ENCODE assay signal across 13 cellular contexts in the genomic region with DNA sequence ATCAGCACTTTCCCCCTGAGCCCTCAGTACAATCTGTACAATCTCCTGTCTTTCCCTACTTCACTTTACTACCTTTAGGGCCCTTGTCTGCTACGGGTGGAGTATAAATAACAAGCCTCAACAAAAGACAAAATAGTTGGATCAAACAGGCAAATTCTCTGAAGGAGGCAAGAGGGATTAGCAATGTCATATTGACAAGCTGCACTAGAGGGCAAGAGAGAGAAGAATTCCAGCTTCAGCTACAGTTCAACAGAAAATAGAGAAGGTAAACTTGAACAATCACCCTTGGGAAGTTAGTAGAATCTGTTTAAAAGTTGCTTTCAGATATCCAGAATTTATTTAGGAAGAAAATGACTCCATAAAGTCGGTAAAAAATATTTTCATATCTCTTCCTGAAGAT.
A peak's percentile ranks its signal among the peaks of the same experiment; 100 is the strongest.
DNase-seq lines count a peak whose midpoint lies in the region; ATAC-seq and TF ChIP-seq lines count a peak whose summit lies in the region.
"Had no signal": no experiment of that assay in that cellular context is flagged by ENCODE, and none has a peak within 500 bp of the region (broad histone marks: within the 10 kb centered on the region; RNA-seq: fewer than 3 reads in every experiment).

No MANE protein-coding gene starts in this region.

- H3K9me3 Mint-ChIP-seq in activated CD8-positive, alpha-beta memory T cell treated with anti-CD3 and anti-CD28 coated beads, Interleukin-2, amount 10 ng/mL, durations not matched to agents 7 days and 5 days (ENCODE audit: low read depth): peaks cover 9% of the 10 kb centered on the region

- peak; percentile 52 for TF ChIP-seq CTCF in 22Rv1 (IDR thresholded peaks at IDR 0.05)
- TF ChIP-seq CTCF in RWPE1 (conservative IDR thresholded peaks at IDR 0.05; ENCODE audit: low read depth): no peak
- TF ChIP-seq CTCF in spleen (IDR thresholded peaks at IDR 0.05 in 8 of 11, conservative IDR thresholded peaks at IDR 0.05 in 3 of 11): no peak

- H3K36me3 Mint-ChIP-seq in activated CD8-positive, alpha-beta memory T cell treated with anti-CD3 and anti-CD28 coated beads, Interleukin-2, amount 10 ng/mL, durations not matched to agents 7 days and 5 days: no peaks in the 10 kb centered on the region

- DNase-seq in HPDE6-E6E7 (ENCODE audit: extremely low spot score) (peak; percentile 13), RWPE1 (ENCODE audit: low spot score) (peak; percentile 5), iPS DF 4.7 (ENCODE audit: extremely low read depth, low spot score) (peak; percentile 30), spleen (no peak), left ventricle myocardium superior (no peak), amygdala (lab: John Stamatoyannopoulos, UW) (no peak)
- DNase-seq in activated CD8-positive, alpha-beta memory T cell treated with anti-CD3 and anti-CD28 coated beads, Interleukin-2, amount 10 ng/mL, durations not matched to agents 7 days and 5 days: no peak
- DNase-seq: activated naive CD4-positive, alpha-beta T cell treated with anti-CD3 and anti-CD28 coated beads for 36 hours; NCI-H1105; NCI-H446 treated with DMSO at 0.1 percent for 48 hours; thyroid gland had no signal

- H3K27ac ChIP-seq in 22Rv1: no peak overlapping the region
- H3K27ac ChIP-seq in RWPE1: no peak overlapping the region
- no peak overlapping the region for H3K27ac ChIP-seq in spleen
- H3K27ac ChIP-seq: SJSA1, thyroid gland had no signal

- TF ChIP-seq POLR2A in spleen (IDR thresholded peaks at IDR 0.05): no peak

- H3K4me1 ChIP-seq in spleen: no peaks in the 10 kb centered on the region
- H3K4me1 ChIP-seq: SJSA1, thyroid gland had no signal

- H3K36me3 ChIP-seq in spleen: no peaks in the 10 kb centered on the region
- H3K36me3 ChIP-seq: SJSA1, thyroid gland had no signal

- POLR2A ChIA-PET in RWPE1 (lab: Yijun Ruan, JAX; ENCODE audit: low non-redundant PET): no interaction called here

- CTCF ChIA-PET in RWPE1 (lab: Yijun Ruan, JAX): interaction anchor here (0.9 kb wide), 1 partner anchor 174 kb away, joined by 7 read pairs; no protein-coding TSS in a partner anchor
- CTCF ChIA-PET in activated CD8-positive, alpha-beta memory T cell treated with anti-CD3 and anti-CD28 coated beads, Interleukin-2, amount 10 ng/mL, durations not matched to agents 7 days and 5 days (lab: Charles Lee): no interaction called here

- intact Hi-C loops in spleen (cut with DNase I; ENCODE audit: low total_unique reads): no loop called here
- intact Hi-C loops in left ventricle myocardium superior (cut with micrococcal nuclease): no loop called here

- no peak overlapping the region for H3K4me3 Mint-ChIP-seq in activated CD8-positive, alpha-beta memory T cell treated with anti-CD3 and anti-CD28 coated beads, Interleukin-2, amount 10 ng/mL, durations not matched to agents 7 days and 5 days
- H3K4me3 Mint-ChIP-seq: activated naive CD4-positive, alpha-beta T cell treated with anti-CD3 and anti-CD28 coated beads for 36 hours had no signal

- no peak overlapping the region for H3K4me3 ChIP-seq in spleen
- H3K4me3 ChIP-seq: SJSA1, thyroid gland had no signal

- no peaks in the 10 kb centered on the region for H3K27me3 Mint-ChIP-seq in activated CD8-positive, alpha-beta memory T cell treated with anti-CD3 and anti-CD28 coated beads, Interleukin-2, amount 10 ng/mL, durations not matched to agents 7 days and 5 days

- ATAC-seq in activated CD8-positive, alpha-beta memory T cell treated with anti-CD3 and anti-CD28 coated beads, Interleukin-2, amount 10 ng/mL, durations not matched to agents 7 days and 5 days: no peak
- ATAC-seq in left ventricle myocardium superior: no peak

- H3K9me3 ChIP-seq in spleen: peaks cover 0 to 7% (median 0%) of the 10 kb centered on the region in 8 donors
- H3K9me3 ChIP-seq: SJSA1, thyroid gland had no signal

- WGBS in spleen, 5 donors: 33 to 41% (median 38%) methylated on average over 2 of the region's 2 CpGs

- H3K27ac Mint-ChIP-seq in activated CD8-positive, alpha-beta memory T cell treated with anti-CD3 and anti-CD28 coated beads, Interleukin-2, amount 10 ng/mL, durations not matched to agents 7 days and 5 days: no peak overlapping the region
- H3K27ac Mint-ChIP-seq: activated naive CD4-positive, alpha-beta T cell treated with anti-CD3 and anti-CD28 coated beads for 36 hours had no signal

- no peaks in the 10 kb centered on the region for H3K27me3 ChIP-seq in spleen (replicated peaks in 1 of 7)
- H3K27me3 ChIP-seq: SJSA1, thyroid gland had no signal

- H3K4me1 Mint-ChIP-seq in activated CD8-positive, alpha-beta memory T cell treated with anti-CD3 and anti-CD28 coated beads, Interleukin-2, amount 10 ng/mL, durations not matched to agents 7 days and 5 days: no peaks in the 10 kb centered on the region

Comparison
In these comparisons a context has a peak if more than half of its experiments do, and no peak if none do; other contexts are left out.
1. DNase-seq: peak in HPDE6-E6E7 (single experiment), RWPE1 (single experiment) and iPS DF 4.7 (single experiment); none in activated CD8-positive, alpha-beta memory T cell treated with anti-CD3 and anti-CD28 coated beads, Interleukin-2, amount 10 ng/mL, durations not matched to agents 7 days and 5 days (single experiment), spleen (single experiment), left ventricle myocardium superior (single experiment) and amygdala (0 of 56).